In genomic region chr3:144877356-144877755, GRCh38 we compare ENCODE assay signal across 6 cellular contexts.
"Had no signal": no experiment of that assay in that cellular context is flagged by ENCODE, and none has a peak within 500 bp of the region (broad histone marks: within the 10 kb centered on the region; RNA-seq: fewer than 3 reads in every experiment).

No MANE protein-coding gene starts in this region.

- H3K27ac ChIP-seq: GM23248 had no signal

- H3K4me3 ChIP-seq: GM23248, HAP-1 had no signal

- H2AFZ ChIP-seq: GM23248 had no signal

- H3K36me3 ChIP-seq: HAP-1 had no signal

- H3K9ac ChIP-seq: GM23248 had no signal

- H3K9me3 ChIP-seq: HAP-1 had no signal

- H3K4me1 ChIP-seq: HAP-1 had no signal

- FAIRE-seq: HTR-8/SVneo had no signal

- ATAC-seq: HCT116 had no signal

- DNase-seq: GM23248, GOT3, H7 had no signal
